In the genomic region with DNA sequence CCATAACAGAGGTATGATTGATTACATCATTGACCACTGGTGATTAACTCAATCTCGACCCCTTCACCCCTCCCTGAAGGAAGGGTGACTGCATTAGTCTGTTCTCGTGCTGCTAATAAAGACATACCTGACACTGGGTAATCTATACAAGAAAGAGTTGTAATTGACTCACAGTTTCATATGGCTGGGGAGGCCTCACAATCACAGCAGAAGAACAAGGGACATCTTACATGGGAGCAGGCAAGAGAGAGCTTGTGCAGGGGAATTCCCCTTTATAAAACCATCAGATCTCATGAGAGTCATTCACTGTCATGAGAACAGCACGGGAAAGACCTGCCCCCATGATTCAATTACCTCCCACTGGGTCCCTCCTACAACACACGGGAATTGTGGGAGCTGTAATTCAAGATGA, we compare ENCODE assay signal across 13 cellular contexts. TPM values are rescaled to one million over a fixed set of nuclear protein-coding genes. Genes with fewer than 3 reads are reported as not detected.
DNase-seq lines count a peak whose midpoint lies in the region; ATAC-seq and TF ChIP-seq lines count a peak whose summit lies in the region.
"Had no signal": no experiment of that assay in that cellular context is flagged by ENCODE, and none has a peak within 500 bp of the region (broad histone marks: within the 10 kb centered on the region; RNA-seq: fewer than 3 reads in every experiment).

No MANE protein-coding gene starts in this region.

- WGBS in psoas muscle, 3 donors, result 45 to 52% (median 51%) methylated on average over 4 of the region's 4 CpGs

- H3K4me1 Mint-ChIP-seq in activated naive CD8-positive, alpha-beta T cell treated with anti-CD3 and anti-CD28 coated beads, Interleukin-2, amount 50 U/mL, for 24 hours, result peaks cover 11% of the 10 kb centered on the region

- DNase-seq in ELR (ENCODE audit: low read depth), result peak; percentile 15
- no peak for DNase-seq in activated naive CD8-positive, alpha-beta T cell treated with anti-CD3 and anti-CD28 coated beads, Interleukin-2, amount 50 U/mL, for 24 hours
- DNase-seq in HK-2 (ENCODE audit: unreplicated experiment), result no peak
- no peak for DNase-seq in psoas muscle
- no peak for DNase-seq in activated effector memory CD4-positive, alpha-beta T cell treated with Interleukin-2 at 50 U/mL for 16 hours
- DNase-seq: NCI-H1105 treated with DMSO at 0.1 percent for 48 hours, retina had no signal

- H3K4me1 ChIP-seq in psoas muscle, result peaks cover 19% of the 10 kb centered on the region

- no peak overlapping the region for H3K4me3 ChIP-seq in psoas muscle
- H3K4me3 ChIP-seq: BLaER1 treated with 17β-estradiol and CSF1 and Interleukin-3, amounts not matched to agents 10 nM and 100 nM; gastroesophageal sphincter had no signal

- H3K4me3 Mint-ChIP-seq in activated naive CD8-positive, alpha-beta T cell treated with anti-CD3 and anti-CD28 coated beads, Interleukin-2, amount 50 U/mL, for 24 hours, result no peak overlapping the region

- peaks cover 1% of the 10 kb centered on the region for H3K27me3 Mint-ChIP-seq in activated naive CD8-positive, alpha-beta T cell treated with anti-CD3 and anti-CD28 coated beads, Interleukin-2, amount 50 U/mL, for 24 hours

- no peaks in the 10 kb centered on the region for H3K36me3 Mint-ChIP-seq in activated naive CD8-positive, alpha-beta T cell treated with anti-CD3 and anti-CD28 coated beads, Interleukin-2, amount 50 U/mL, for 24 hours (ENCODE audit: low read depth)

- no peaks in the 10 kb centered on the region for H3K9me3 ChIP-seq in psoas muscle
- H3K9me3 ChIP-seq: BLaER1 treated with 17β-estradiol and CSF1 and Interleukin-3, amounts not matched to agents 10 nM and 100 nM; gastroesophageal sphincter had no signal

- intact Hi-C loops in psoas muscle (cut with DNase I), result no loop called here

- H3K27me3 ChIP-seq in psoas muscle (ENCODE audit: insufficient read depth in 3 of 3, low read length in 2 of 3), result no peaks in the 10 kb centered on the region
- H3K27me3 ChIP-seq: BLaER1 treated with 17β-estradiol and CSF1 and Interleukin-3, amounts not matched to agents 10 nM and 100 nM; gastroesophageal sphincter had no signal

- no peak overlapping the region for H3K27ac Mint-ChIP-seq in activated naive CD8-positive, alpha-beta T cell treated with anti-CD3 and anti-CD28 coated beads, Interleukin-2, amount 50 U/mL, for 24 hours

- TF ChIP-seq CTCF in psoas muscle (IDR thresholded peaks at IDR 0.05), result no peak

- peak; percentile 51 for ATAC-seq in GM19025 (IDR thresholded peaks at IDR 0.05; ENCODE audit: low read depth, unreplicated experiment)
- peak; percentile 70 for ATAC-seq in HG02884 (IDR thresholded peaks at IDR 0.05; ENCODE audit: unreplicated experiment)
- peak; percentile 83 for ATAC-seq in activated naive CD8-positive, alpha-beta T cell treated with anti-CD3 and anti-CD28 coated beads, Interleukin-2, amount 50 U/mL, for 24 hours
- ATAC-seq in psoas muscle, result no peak
- no peak for ATAC-seq in HG03108 (IDR thresholded peaks at IDR 0.05; ENCODE audit: unreplicated experiment)
- ATAC-seq: gastroesophageal sphincter had no signal

- H3K27ac ChIP-seq in psoas muscle, result no peak overlapping the region
- H3K27ac ChIP-seq: BLaER1 treated with 17β-estradiol and CSF1 and Interleukin-3, amounts not matched to agents 10 nM and 100 nM; gastroesophageal sphincter had no signal

- H3K36me3 ChIP-seq in psoas muscle (ENCODE audit: insufficient read depth in 1 of 2, low read depth in 1 of 2), result no peaks in the 10 kb centered on the region
- H3K36me3 ChIP-seq: BLaER1 treated with 17β-estradiol and CSF1 and Interleukin-3, amounts not matched to agents 10 nM and 100 nM; gastroesophageal sphincter had no signal

- H3K9me3 Mint-ChIP-seq in activated naive CD8-positive, alpha-beta T cell treated with anti-CD3 and anti-CD28 coated beads, Interleukin-2, amount 50 U/mL, for 24 hours, result no peaks in the 10 kb centered on the region

RNA-seq across cellular contexts. Expression of a gene that starts 55.9 kb away (rescaled TPM):
- 10 to 100 TPM; 18.2 to 61.6 (median 28.0) TPM for total RNA-seq in psoas muscle
- polyA plus RNA-seq in psoas muscle, result 10 to 100 TPM; 10.6 to 32.6 (median 10.8) TPM
- total RNA-seq: T-helper 2 cell treated with Interferon-gamma antibody and Interleukin-4, amounts not matched to agents 100 ng/mL and 5 ng/mL, for 36 hours had no signal

Comparison
In these comparisons a context has a peak if more than half of its experiments do, and no peak if none do; other contexts are left out.
1. ATAC-seq: peak in GM19025 (single experiment), HG02884 (single experiment) and activated naive CD8-positive, alpha-beta T cell treated with anti-CD3 and anti-CD28 coated beads, Interleukin-2, amount 50 U/mL, for 24 hours (single experiment); none in psoas muscle (0 of 4) and HG03108 (single experiment).